In the genomic region with DNA sequence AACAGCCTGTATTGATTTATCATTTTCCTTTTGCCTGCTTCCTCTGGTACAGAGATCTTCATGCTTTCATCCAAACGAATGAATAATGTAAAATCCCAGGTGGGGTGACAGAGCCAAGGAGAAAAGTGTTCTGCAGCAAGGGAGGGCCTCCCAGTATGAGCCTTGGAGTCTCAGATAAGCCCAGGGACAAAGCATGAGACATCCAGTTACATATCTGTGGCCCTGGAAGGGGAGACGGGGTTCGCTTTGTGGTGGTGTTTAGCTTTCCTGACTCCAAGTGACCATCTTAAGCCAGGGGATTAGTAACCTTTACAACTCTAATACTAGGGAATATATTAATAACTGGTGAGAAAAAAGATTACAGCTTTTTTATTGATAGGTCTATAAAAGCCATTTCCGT, we compare ENCODE assay signal across 16 cellular contexts.
DNase-seq lines count a peak whose midpoint lies in the region; ATAC-seq and TF ChIP-seq lines count a peak whose summit lies in the region.
"Had no signal": no experiment of that assay in that cellular context is flagged by ENCODE, and none has a peak within 500 bp of the region (broad histone marks: within the 10 kb centered on the region; RNA-seq: fewer than 3 reads in every experiment).

No MANE protein-coding gene starts in this region.

- H3K27ac Mint-ChIP-seq in activated T-cell treated with anti-CD3 and anti-CD28 coated beads, Interleukin-2, amount 50 U/mL, for 72 hours, result peak overlapping the region; percentile 17

- no peaks in the 10 kb centered on the region for H3K9me3 Mint-ChIP-seq in activated T-cell treated with anti-CD3 and anti-CD28 coated beads, Interleukin-2, amount 50 U/mL, for 72 hours

- H3K27ac ChIP-seq in ectodermal cell (ENCODE audit: insufficient read depth, low read depth, low read length, poor library complexity, severe bottlenecking), result peak overlapping the region; percentile 90
- H3K27ac ChIP-seq in muscle layer of duodenum (ENCODE audit: low read length), result peak overlapping the region; percentile 10
- peak overlapping the region; percentile 72 to 83 (median 80) for H3K27ac ChIP-seq in thyroid gland
- H3K27ac ChIP-seq in WERI-Rb-1, result no peak overlapping the region
- H3K27ac ChIP-seq: A549 had no signal

- no peaks in the 10 kb centered on the region for H3K27me3 Mint-ChIP-seq in activated T-cell treated with anti-CD3 and anti-CD28 coated beads, Interleukin-2, amount 50 U/mL, for 72 hours (ENCODE audit: low read depth)
- H3K27me3 Mint-ChIP-seq: naive thymus-derived CD4-positive, alpha-beta T cell had no signal

- peaks cover 10 to 13% of the 10 kb centered on the region in 2 donors for H3K36me3 Mint-ChIP-seq in activated T-cell treated with anti-CD3 and anti-CD28 coated beads, Interleukin-2, amount 50 U/mL, for 72 hours (ENCODE audit: insufficient read depth in 2 of 2)

- H3K4me3 ChIP-seq in ectodermal cell (ENCODE audit: insufficient read depth, low read depth, low read length) (peak overlapping the region; percentile 1), muscle layer of duodenum (ENCODE audit: low read depth in 1 of 2, low read length in 2 of 2) (no peak overlapping the region), thyroid gland (replicated peaks in 1 of 3) (no peak overlapping the region), WERI-Rb-1 (ENCODE audit: low read depth, low read length) (no peak overlapping the region)
- H3K4me3 ChIP-seq: A549, breast epithelium had no signal

- H3K36me3 ChIP-seq in ectodermal cell (ENCODE audit: control insufficient read depth, insufficient read depth, low read length) (no peaks in the 10 kb centered on the region), muscle layer of duodenum (ENCODE audit: control insufficient read depth in 1 of 2, insufficient read depth in 2 of 2, low read length in 2 of 2) (no peaks in the 10 kb centered on the region), thyroid gland (no peaks in the 10 kb centered on the region), WERI-Rb-1 (no peaks in the 10 kb centered on the region)
- H3K36me3 ChIP-seq: breast epithelium had no signal

- no peak overlapping the region for H3K4me3 Mint-ChIP-seq in activated T-cell treated with anti-CD3 and anti-CD28 coated beads, Interleukin-2, amount 50 U/mL, for 72 hours
- H3K4me3 Mint-ChIP-seq: naive thymus-derived CD4-positive, alpha-beta T cell had no signal

- TF ChIP-seq POLR2A in thyroid gland (IDR thresholded peaks at IDR 0.05), result no peak

- TF ChIP-seq CTCF in thyroid gland (IDR thresholded peaks at IDR 0.05) (no peak), WERI-Rb-1 (IDR thresholded peaks at IDR 0.05; ENCODE audit: low read depth, low read length) (no peak)

- H3K27me3 ChIP-seq in ectodermal cell (ENCODE audit: control insufficient read depth, insufficient read depth, low read length, poor library complexity, severe bottlenecking) (no peaks in the 10 kb centered on the region), muscle layer of duodenum (ENCODE audit: low read depth, low read length) (no peaks in the 10 kb centered on the region), thyroid gland (no peaks in the 10 kb centered on the region), WERI-Rb-1 (ENCODE audit: insufficient read depth, low read depth, severe bottlenecking) (no peaks in the 10 kb centered on the region)
- H3K27me3 ChIP-seq: breast epithelium had no signal

- H3K9me3 ChIP-seq in ectodermal cell (ENCODE audit: control insufficient read depth, low read length), result no peaks in the 10 kb centered on the region
- no peaks in the 10 kb centered on the region for H3K9me3 ChIP-seq in muscle layer of duodenum (ENCODE audit: control insufficient read depth in 1 of 2, low read length in 2 of 2)
- no peaks in the 10 kb centered on the region for H3K9me3 ChIP-seq in thyroid gland
- H3K9me3 ChIP-seq in WERI-Rb-1 (ENCODE audit: severe bottlenecking), result no peaks in the 10 kb centered on the region
- H3K9me3 ChIP-seq: A549, breast epithelium had no signal

- no peak for ATAC-seq in activated T-cell treated with anti-CD3 and anti-CD28 coated beads, Interleukin-2, amount 50 U/mL, for 72 hours (replicated peaks in 1 of 2)
- ATAC-seq in GM18867 (IDR thresholded peaks at IDR 0.05; ENCODE audit: unreplicated experiment), result no peak
- ATAC-seq: A549, PC-3 had no signal

- H3K4me1 ChIP-seq in ectodermal cell (ENCODE audit: control insufficient read depth, insufficient read depth, low read length) (peaks cover 75% of the 10 kb centered on the region), muscle layer of duodenum (ENCODE audit: control insufficient read depth in 1 of 2, insufficient read depth in 2 of 2, low read length in 2 of 2) (peaks cover 27 to 58% of the 10 kb centered on the region in 2 donors), thyroid gland (peaks cover 29 to 53% of the 10 kb centered on the region in 2 donors)

- WGBS in ectodermal cell, 2 experiments, result 79 to 83% methylated on average over 3 of the region's 4 CpGs
- 80 to 83% methylated on average over 4 of the region's 4 CpGs for WGBS in thyroid gland, 2 donors

- no peak for DNase-seq in activated T-cell treated with anti-CD3 and anti-CD28 coated beads, Interleukin-2, amount 50 U/mL, for 72 hours
- DNase-seq in activated T-cell treated with anti-CD3 and anti-CD28 coated beads for 4 hours (no peak), thyroid gland (no peak), posterior vena cava (ENCODE audit: low spot score) (no peak), WERI-Rb-1 (no peak)
- DNase-seq: activated naive CD4-positive, alpha-beta T cell; effector CD4-positive, alpha-beta T cell; naive thymus-derived CD4-positive, alpha-beta T cell; NCI-H2081 treated with DMSO at 0.1 percent for 48 hours; NCI-H526; PC-3 had no signal

- H3K4me1 Mint-ChIP-seq in activated T-cell treated with anti-CD3 and anti-CD28 coated beads, Interleukin-2, amount 50 U/mL, for 72 hours (ENCODE audit: low read depth), result peaks cover 56% of the 10 kb centered on the region

- intact Hi-C loops in thyroid gland (cut with DNase I), result no loop called here
- intact Hi-C loops in posterior vena cava (cut with DNase I), result loop anchor here in 1 of 2 donors (5.0 kb wide), 1 partner anchor 56 kb away; no protein-coding TSS in a partner anchor
